2 cellular contexts compared by ENCODE assay signal in the genomic region with DNA sequence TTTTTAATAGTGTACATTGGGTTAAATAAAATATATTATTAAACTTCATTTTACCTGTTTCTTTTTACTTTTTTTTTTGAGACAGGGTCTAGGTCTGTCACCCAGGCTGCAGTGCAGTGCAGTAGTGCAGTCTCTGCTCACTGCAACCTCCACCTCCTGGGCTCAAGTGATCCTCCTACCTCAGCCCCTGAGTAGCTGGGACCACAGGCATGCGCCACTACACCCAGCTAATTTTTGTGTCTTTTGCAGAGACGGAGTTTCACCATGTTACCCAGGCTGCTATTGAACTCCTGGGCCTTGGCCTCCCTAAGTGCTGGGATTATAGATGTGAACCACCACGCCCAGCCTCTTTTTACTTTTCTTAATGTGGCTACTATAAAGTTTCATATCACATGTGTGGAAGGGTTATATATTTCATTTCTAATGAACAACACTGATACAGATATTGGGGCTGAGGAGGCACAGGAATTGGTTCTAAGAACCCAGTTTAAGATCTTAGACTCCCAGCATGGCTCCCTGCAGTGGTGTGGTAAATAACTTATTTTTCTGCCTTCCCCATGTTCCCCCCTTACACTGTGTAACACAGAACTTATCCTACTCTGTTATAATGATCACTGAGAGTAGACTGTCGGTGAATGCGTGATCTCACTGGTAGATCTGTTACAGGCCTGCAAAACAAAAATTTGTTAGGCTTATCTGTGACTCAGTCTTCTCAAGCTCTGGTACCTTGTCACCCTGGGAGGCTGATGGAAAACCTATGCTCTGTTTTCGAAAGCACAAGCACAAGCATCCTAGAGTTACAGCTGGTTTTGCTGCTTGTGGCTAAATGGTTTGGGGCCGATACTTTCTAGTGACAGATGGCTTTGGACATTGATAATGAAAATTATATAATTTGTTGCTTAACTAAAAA.
A peak's percentile ranks its signal among the peaks of the same experiment; 100 is the strongest.
TF ChIP-seq lines count a peak whose summit lies in the region.

No MANE protein-coding gene starts in this region.

TF ChIP-seq in A549, 52 proteins besides CTCF, POLR2A, EP300 and RAD21:
- no peak for TF ChIP-seq ZC3H11A (IDR thresholded peaks at IDR 0.05)
- TF ChIP-seq, protein P1, sequence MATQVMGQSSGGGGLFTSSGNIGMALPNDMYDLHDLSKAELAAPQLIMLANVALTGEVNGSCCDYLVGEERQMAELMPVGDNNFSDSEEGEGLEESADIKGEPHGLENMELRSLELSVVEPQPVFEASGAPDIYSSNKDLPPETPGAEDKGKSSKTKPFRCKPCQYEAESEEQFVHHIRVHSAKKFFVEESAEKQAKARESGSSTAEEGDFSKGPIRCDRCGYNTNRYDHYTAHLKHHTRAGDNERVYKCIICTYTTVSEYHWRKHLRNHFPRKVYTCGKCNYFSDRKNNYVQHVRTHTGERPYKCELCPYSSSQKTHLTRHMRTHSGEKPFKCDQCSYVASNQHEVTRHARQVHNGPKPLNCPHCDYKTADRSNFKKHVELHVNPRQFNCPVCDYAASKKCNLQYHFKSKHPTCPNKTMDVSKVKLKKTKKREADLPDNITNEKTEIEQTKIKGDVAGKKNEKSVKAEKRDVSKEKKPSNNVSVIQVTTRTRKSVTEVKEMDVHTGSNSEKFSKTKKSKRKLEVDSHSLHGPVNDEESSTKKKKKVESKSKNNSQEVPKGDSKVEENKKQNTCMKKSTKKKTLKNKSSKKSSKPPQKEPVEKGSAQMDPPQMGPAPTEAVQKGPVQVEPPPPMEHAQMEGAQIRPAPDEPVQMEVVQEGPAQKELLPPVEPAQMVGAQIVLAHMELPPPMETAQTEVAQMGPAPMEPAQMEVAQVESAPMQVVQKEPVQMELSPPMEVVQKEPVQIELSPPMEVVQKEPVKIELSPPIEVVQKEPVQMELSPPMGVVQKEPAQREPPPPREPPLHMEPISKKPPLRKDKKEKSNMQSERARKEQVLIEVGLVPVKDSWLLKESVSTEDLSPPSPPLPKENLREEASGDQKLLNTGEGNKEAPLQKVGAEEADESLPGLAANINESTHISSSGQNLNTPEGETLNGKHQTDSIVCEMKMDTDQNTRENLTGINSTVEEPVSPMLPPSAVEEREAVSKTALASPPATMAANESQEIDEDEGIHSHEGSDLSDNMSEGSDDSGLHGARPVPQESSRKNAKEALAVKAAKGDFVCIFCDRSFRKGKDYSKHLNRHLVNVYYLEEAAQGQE (IDR thresholded peaks at IDR 0.05): no peak
- TF ChIP-seq EHF (CRISPR knock-in tag; IDR thresholded peaks at IDR 0.05): no peak
- no peak for TF ChIP-seq TP53 (CRISPR knock-in tag; IDR thresholded peaks at IDR 0.05)
- TF ChIP-seq RNF2 (IDR thresholded peaks at IDR 0.05; ENCODE audit: borderline replicate concordance, low read depth): no peak
- TF ChIP-seq GATA3 (IDR thresholded peaks at IDR 0.05; ENCODE audit: borderline replicate concordance): no peak
- no peak for TF ChIP-seq FOSB (CRISPR knock-in tag; IDR thresholded peaks at IDR 0.05)
- no peak for TF ChIP-seq HOXB5 (CRISPR knock-in tag; IDR thresholded peaks at IDR 0.05)
- no peak for TF ChIP-seq HDAC2 (IDR thresholded peaks at IDR 0.05)
- TF ChIP-seq, protein P2, sequence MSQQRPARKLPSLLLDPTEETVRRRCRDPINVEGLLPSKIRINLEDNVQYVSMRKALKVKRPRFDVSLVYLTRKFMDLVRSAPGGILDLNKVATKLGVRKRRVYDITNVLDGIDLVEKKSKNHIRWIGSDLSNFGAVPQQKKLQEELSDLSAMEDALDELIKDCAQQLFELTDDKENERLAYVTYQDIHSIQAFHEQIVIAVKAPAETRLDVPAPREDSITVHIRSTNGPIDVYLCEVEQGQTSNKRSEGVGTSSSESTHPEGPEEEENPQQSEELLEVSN (IDR thresholded peaks at IDR 0.05; ENCODE audit: borderline replicate concordance, low read depth): no peak
- TF ChIP-seq, protein P3, sequence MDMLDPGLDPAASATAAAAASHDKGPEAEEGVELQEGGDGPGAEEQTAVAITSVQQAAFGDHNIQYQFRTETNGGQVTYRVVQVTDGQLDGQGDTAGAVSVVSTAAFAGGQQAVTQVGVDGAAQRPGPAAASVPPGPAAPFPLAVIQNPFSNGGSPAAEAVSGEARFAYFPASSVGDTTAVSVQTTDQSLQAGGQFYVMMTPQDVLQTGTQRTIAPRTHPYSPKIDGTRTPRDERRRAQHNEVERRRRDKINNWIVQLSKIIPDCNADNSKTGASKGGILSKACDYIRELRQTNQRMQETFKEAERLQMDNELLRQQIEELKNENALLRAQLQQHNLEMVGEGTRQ (IDR thresholded peaks at IDR 0.05): no peak
- no peak for TF ChIP-seq EHMT2 (IDR thresholded peaks at IDR 0.05; ENCODE audit: low read depth)
- TF ChIP-seq BHLHE40 (IDR thresholded peaks at IDR 0.05; ENCODE audit: low read depth, low read length): no peak

TF ChIP-seq in HEK293, 187 proteins besides CTCF, POLR2A, EP300 and RAD21:
- TF ChIP-seq, protein P4, sequence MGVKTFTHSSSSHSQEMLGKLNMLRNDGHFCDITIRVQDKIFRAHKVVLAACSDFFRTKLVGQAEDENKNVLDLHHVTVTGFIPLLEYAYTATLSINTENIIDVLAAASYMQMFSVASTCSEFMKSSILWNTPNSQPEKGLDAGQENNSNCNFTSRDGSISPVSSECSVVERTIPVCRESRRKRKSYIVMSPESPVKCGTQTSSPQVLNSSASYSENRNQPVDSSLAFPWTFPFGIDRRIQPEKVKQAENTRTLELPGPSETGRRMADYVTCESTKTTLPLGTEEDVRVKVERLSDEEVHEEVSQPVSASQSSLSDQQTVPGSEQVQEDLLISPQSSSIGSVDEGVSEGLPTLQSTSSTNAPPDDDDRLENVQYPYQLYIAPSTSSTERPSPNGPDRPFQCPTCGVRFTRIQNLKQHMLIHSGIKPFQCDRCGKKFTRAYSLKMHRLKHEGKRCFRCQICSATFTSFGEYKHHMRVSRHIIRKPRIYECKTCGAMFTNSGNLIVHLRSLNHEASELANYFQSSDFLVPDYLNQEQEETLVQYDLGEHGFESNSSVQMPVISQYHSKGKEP (tag by site-specific recombination; IDR thresholded peaks at IDR 0.05): 0 out of 2 replicates have a peak, but pooled peaks have one; percentile 8
- TF ChIP-seq KLF10 (tag by site-specific recombination; IDR thresholded peaks at IDR 0.05): no peak
- TF ChIP-seq ZBTB21 (tag by site-specific recombination; IDR thresholded peaks at IDR 0.05): no peak
- no peak for TF ChIP-seq KLF16 (tag by site-specific recombination; IDR thresholded peaks at IDR 0.05)
- TF ChIP-seq, protein P5, sequence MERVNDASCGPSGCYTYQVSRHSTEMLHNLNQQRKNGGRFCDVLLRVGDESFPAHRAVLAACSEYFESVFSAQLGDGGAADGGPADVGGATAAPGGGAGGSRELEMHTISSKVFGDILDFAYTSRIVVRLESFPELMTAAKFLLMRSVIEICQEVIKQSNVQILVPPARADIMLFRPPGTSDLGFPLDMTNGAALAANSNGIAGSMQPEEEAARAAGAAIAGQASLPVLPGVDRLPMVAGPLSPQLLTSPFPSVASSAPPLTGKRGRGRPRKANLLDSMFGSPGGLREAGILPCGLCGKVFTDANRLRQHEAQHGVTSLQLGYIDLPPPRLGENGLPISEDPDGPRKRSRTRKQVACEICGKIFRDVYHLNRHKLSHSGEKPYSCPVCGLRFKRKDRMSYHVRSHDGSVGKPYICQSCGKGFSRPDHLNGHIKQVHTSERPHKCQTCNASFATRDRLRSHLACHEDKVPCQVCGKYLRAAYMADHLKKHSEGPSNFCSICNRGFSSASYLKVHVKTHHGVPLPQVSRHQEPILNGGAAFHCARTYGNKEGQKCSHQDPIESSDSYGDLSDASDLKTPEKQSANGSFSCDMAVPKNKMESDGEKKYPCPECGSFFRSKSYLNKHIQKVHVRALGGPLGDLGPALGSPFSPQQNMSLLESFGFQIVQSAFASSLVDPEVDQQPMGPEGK (tag by site-specific recombination; IDR thresholded peaks at IDR 0.05): no peak
- TF ChIP-seq, protein P6, sequence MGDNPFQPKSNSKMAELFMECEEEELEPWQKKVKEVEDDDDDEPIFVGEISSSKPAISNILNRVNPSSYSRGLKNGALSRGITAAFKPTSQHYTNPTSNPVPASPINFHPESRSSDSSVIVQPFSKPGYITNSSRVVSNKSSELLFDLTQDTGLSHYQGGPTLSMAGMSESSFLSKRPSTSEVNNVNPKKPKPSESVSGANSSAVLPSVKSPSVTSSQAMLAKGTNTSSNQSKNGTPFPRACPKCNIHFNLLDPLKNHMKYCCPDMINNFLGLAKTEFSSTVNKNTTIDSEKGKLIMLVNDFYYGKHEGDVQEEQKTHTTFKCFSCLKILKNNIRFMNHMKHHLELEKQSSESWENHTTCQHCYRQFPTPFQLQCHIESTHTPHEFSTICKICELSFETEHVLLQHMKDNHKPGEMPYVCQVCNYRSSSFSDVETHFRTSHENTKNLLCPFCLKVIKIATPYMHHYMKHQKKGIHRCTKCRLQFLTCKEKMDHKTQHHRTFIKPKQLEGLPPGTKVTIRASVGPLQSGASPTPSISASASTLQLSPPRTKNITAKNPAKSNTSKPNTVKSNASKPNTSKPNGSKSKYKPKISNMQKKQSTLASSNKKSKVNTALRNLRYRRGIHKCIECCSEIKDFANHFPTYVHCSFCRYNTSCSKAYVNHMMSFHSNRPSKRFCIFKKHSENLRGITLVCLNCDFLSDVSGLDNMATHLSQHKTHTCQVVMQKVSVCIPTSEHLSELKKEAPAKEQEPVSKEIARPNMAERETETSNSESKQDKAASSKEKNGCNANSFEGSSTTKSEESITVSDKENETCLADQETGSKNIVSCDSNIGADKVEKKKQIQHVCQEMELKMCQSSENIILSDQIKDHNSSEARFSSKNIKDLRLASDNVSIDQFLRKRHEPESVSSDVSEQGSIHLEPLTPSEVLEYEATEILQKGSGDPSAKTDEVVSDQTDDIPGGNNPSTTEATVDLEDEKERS (tag by site-specific recombination; IDR thresholded peaks at IDR 0.05): no peak
- no peak for TF ChIP-seq ZNF121 (tag by site-specific recombination; IDR thresholded peaks at IDR 0.05)
- no peak for TF ChIP-seq KLF1 (tag by site-specific recombination; IDR thresholded peaks at IDR 0.05)
- TF ChIP-seq, protein P7, sequence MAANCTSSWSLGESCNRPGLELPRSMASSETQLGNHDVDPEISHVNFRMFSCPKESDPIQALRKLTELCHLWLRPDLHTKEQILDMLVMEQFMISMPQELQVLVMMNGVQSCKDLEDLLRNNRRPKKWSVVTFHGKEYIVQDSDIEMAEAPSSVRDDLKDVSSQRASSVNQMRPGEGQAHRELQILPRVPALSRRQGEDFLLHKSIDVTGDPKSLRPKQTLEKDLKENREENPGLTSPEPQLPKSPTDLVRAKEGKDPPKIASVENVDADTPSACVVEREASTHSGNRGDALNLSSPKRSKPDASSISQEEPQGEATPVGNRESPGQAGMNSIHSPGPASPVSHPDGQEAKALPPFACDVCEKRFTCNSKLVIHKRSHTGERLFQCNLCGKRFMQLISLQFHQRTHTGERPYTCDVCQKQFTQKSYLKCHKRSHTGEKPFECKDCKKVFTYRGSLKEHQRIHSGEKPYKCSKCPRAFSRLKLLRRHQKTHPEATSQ (tag by site-specific recombination; IDR thresholded peaks at IDR 0.05): no peak
- no peak for TF ChIP-seq ZNF544 (tag by site-specific recombination; IDR thresholded peaks at IDR 0.05)
- no peak for TF ChIP-seq ZNF184 (tag by site-specific recombination; IDR thresholded peaks at IDR 0.05)
- TF ChIP-seq ZNF600 (tag by site-specific recombination; IDR thresholded peaks at IDR 0.05): peak; percentile 50
- TF ChIP-seq ZNF548 (tag by site-specific recombination; IDR thresholded peaks at IDR 0.05): no peak
- TF ChIP-seq ZNF626 (tag by site-specific recombination; IDR thresholded peaks at IDR 0.05): no peak
- no peak for TF ChIP-seq ZNF560 (tag by site-specific recombination; IDR thresholded peaks at IDR 0.05; ENCODE audit: borderline replicate concordance)
- no peak for TF ChIP-seq ZNF558 (tag by site-specific recombination; IDR thresholded peaks at IDR 0.05)
- TF ChIP-seq ZNF146 (tag by site-specific recombination; IDR thresholded peaks at IDR 0.05): no peak
- TF ChIP-seq ZBTB17 (tag by site-specific recombination; IDR thresholded peaks at IDR 0.05): 0 out of 2 replicates have a peak, but pooled peaks have one; percentile 57
- no peak for TF ChIP-seq ZNF274 (IDR thresholded peaks at IDR 0.05; ENCODE audit: low read length)
- TF ChIP-seq ZNF274 (tag by site-specific recombination; IDR thresholded peaks at IDR 0.05; ENCODE audit: borderline replicate concordance): no peak
- no peak for TF ChIP-seq ZNF394 (tag by site-specific recombination; IDR thresholded peaks at IDR 0.05; ENCODE audit: borderline replicate concordance)
- TF ChIP-seq ZNF629 (tag by site-specific recombination; IDR thresholded peaks at IDR 0.05): 0 out of 2 replicates have a peak, but pooled peaks have one; percentile 36
- no peak for TF ChIP-seq ZNF747 (tag by site-specific recombination; IDR thresholded peaks at IDR 0.05)
- no peak for TF ChIP-seq ZNF266 (tag by site-specific recombination; IDR thresholded peaks at IDR 0.05; ENCODE audit: low read depth)
TF ChIP-seq in HEK293: peak in this region for 4.
